In the genomic region with DNA sequence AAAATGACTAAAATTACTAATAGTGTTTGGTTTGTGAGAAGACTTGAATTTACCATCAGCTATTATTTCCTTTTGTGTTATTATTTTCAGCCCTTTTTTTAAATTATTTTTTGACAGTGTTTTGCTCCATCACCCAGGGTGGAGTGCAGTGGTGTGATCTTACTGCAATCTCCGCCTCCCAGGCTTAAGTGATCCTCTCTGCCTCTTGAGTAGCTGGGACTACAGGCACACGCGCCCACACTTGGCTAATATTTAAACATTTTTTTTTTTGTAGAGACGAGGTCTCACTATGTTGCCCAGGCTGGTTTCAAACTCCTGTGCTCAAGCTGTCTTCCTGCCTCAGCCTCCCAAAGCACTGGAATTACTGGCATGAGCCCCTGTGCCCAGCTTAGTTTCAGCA, we compare ENCODE assay signal across 21 cellular contexts. TPM values are rescaled to one million over a fixed set of nuclear protein-coding genes. Genes with fewer than 3 reads are reported as not detected.
DNase-seq lines count a peak whose midpoint lies in the region; ATAC-seq, FAIRE-seq and TF ChIP-seq lines count a peak whose summit lies in the region.
"Had no signal": no experiment of that assay in that cellular context is flagged by ENCODE, and none has a peak within 500 bp of the region (broad histone marks: within the 10 kb centered on the region; RNA-seq: fewer than 3 reads in every experiment).

No MANE protein-coding gene starts in this region.

- no peak for ATAC-seq in CD4-positive, CD25-positive, alpha-beta regulatory T cell (ENCODE audit: low read depth in 2 of 2)
- ATAC-seq in activated B cell treated with CpG ODN at 0.5 μM for 24 hours (ENCODE audit: low read depth): no peak
- ATAC-seq in T-cell (replicated peaks in 1 of 4): no peak
- ATAC-seq in HG03571 (IDR thresholded peaks at IDR 0.05; ENCODE audit: unreplicated experiment): no peak
- ATAC-seq: PC-3 had no signal

- H3K9me3 ChIP-seq in CD4-positive, CD25-positive, alpha-beta regulatory T cell (ENCODE audit: control insufficient read depth in 2 of 2, low read length in 2 of 2): no peaks in the 10 kb centered on the region
- H3K9me3 ChIP-seq: MG63 had no signal

- no peaks in the 10 kb centered on the region for H3K27me3 ChIP-seq in CD4-positive, CD25-positive, alpha-beta regulatory T cell (ENCODE audit: control insufficient read depth, insufficient read depth, low read length)
- H3K27me3 ChIP-seq: MG63 had no signal

- no peaks in the 10 kb centered on the region for H3K27me3 Mint-ChIP-seq in CD4-positive, CD25-positive, alpha-beta regulatory T cell
- H3K27me3 Mint-ChIP-seq in activated B cell treated with CpG ODN at 0.5 μM for 24 hours (no peaks in the 10 kb centered on the region), T-cell (no peaks in the 10 kb centered on the region)

- POLR2A ChIA-PET in activated B cell treated with CpG ODN at 0.5 μM for 24 hours (lab: Charles Lee) (interaction anchor here (0.7 to 1.5 kb wide), 3 partner anchors 25 to 92 kb away, joined by 3 read pairs; no protein-coding TSS in a partner anchor), T-cell (lab: Charles Lee) (interaction anchor here in 1 of 2 donors (0.6 kb wide), 1 partner anchor 211 kb away, joined by 4 read pairs; no protein-coding TSS in a partner anchor)

- peak overlapping the region in 2 of 3 donors; percentile 10 to 39 for H3K27ac Mint-ChIP-seq in CD4-positive, CD25-positive, alpha-beta regulatory T cell
- H3K27ac Mint-ChIP-seq in activated B cell treated with CpG ODN at 0.5 μM for 24 hours (peak overlapping the region; percentile 53), T-cell (no peak overlapping the region)
- H3K27ac Mint-ChIP-seq: CD14-positive monocyte had no signal

- H3K36me3 ChIP-seq in CD4-positive, CD25-positive, alpha-beta regulatory T cell (ENCODE audit: control insufficient read depth, insufficient read depth, low read length): peaks cover 7% of the 10 kb centered on the region

- FAIRE-seq in GM18507 (lab: Jason Lieb, UNC): peak; percentile 70

- no peak overlapping the region for H3K4me3 ChIP-seq in CD4-positive, CD25-positive, alpha-beta regulatory T cell (ENCODE audit: low read depth, low read length)
- H3K4me3 ChIP-seq: GM23248, MG63 had no signal

- TF ChIP-seq CTCF in activated B cell treated with CpG ODN at 0.5 μM for 24 hours (IDR thresholded peaks at IDR 0.05): no peak

- intact Hi-C loops in activated B cell treated with CpG ODN at 0.5 μM for 24 hours (cut with micrococcal nuclease): no loop called here

- peak overlapping the region; percentile 8 for H3K27ac ChIP-seq in CD4-positive, CD25-positive, alpha-beta regulatory T cell (ENCODE audit: insufficient read depth, low read length, poor library complexity, severe bottlenecking)
- H3K27ac ChIP-seq: GM23248, RWPE1 had no signal

- CTCF ChIA-PET in activated B cell treated with CpG ODN at 0.5 μM for 24 hours (lab: Charles Lee): no interaction called here
- CTCF ChIA-PET in T-cell (lab: Charles Lee): no interaction called here

- no peak for DNase-seq in CD4-positive, CD25-positive, alpha-beta regulatory T cell
- DNase-seq in GM18507 (ENCODE audit: extremely low spot score, insufficient read length, low read depth) (no peak), activated B cell treated with CpG ODN at 0.5 μM for 24 hours (no peak), renal cortical epithelial cell (ENCODE audit: low read depth) (peak; percentile 54), T-cell (no peak), middle frontal gyrus (ENCODE audit: extremely low spot score, low spot score) (no peak), NCI-H2171 (lab: John Stamatoyannopoulos, UW) (no peak)
- DNase-seq: DMS79, GM23248, HCEC 1CT, IMR-90, Karpas-422, MG63, NCI-H1092, NCI-H146, NCI-H2107, NCI-H446 treated with DMSO at 0.1 percent for 48 hours, PC-3 had no signal

- H3K4me1 ChIP-seq in CD4-positive, CD25-positive, alpha-beta regulatory T cell (ENCODE audit: control insufficient read depth, insufficient read depth, low read length, poor library complexity, severe bottlenecking): no peaks in the 10 kb centered on the region

- peaks cover 0 to 5% (median 0%) of the 10 kb centered on the region in 7 donors for H3K9me3 Mint-ChIP-seq in CD4-positive, CD25-positive, alpha-beta regulatory T cell
- no peaks in the 10 kb centered on the region for H3K9me3 Mint-ChIP-seq in activated B cell treated with CpG ODN at 0.5 μM for 24 hours
- no peaks in the 10 kb centered on the region for H3K9me3 Mint-ChIP-seq in T-cell

- H3K36me3 Mint-ChIP-seq in CD4-positive, CD25-positive, alpha-beta regulatory T cell: peaks cover 14% of the 10 kb centered on the region
- H3K36me3 Mint-ChIP-seq in activated B cell treated with CpG ODN at 0.5 μM for 24 hours (ENCODE audit: low read depth): peaks cover 91% of the 10 kb centered on the region
- H3K36me3 Mint-ChIP-seq in T-cell: peaks cover 4% of the 10 kb centered on the region

- H3K4me1 Mint-ChIP-seq in CD4-positive, CD25-positive, alpha-beta regulatory T cell: peaks cover 0 to 12% (median 4%) of the 10 kb centered on the region in 4 donors
- H3K4me1 Mint-ChIP-seq in activated B cell treated with CpG ODN at 0.5 μM for 24 hours: peaks cover 43% of the 10 kb centered on the region
- H3K4me1 Mint-ChIP-seq in T-cell: peaks cover 4 to 5% (median 4%) of the 10 kb centered on the region in 3 donors
- H3K4me1 Mint-ChIP-seq: CD14-positive monocyte had no signal

- no peak overlapping the region for H3K4me3 Mint-ChIP-seq in CD4-positive, CD25-positive, alpha-beta regulatory T cell
- no peak overlapping the region for H3K4me3 Mint-ChIP-seq in activated B cell treated with CpG ODN at 0.5 μM for 24 hours
- no peak overlapping the region for H3K4me3 Mint-ChIP-seq in T-cell
- H3K4me3 Mint-ChIP-seq: CD14-positive monocyte had no signal

RNA-seq across cellular contexts. Expression of gene UTS2B, which starts 31.7 kb away (rescaled TPM):
- not detected for total RNA-seq in CD4-positive, CD25-positive, alpha-beta regulatory T cell
- not detected for polyA plus RNA-seq in CD4-positive, CD25-positive, alpha-beta regulatory T cell
- 1.9 and 2.1 TPM in 2 replicates for total RNA-seq in activated B cell treated with CpG ODN at 0.5 μM for 24 hours
- 0.80 TPM in 1 of 2 replicates, not detected in the other for total RNA-seq in renal cortical epithelial cell
- under 1 TPM in 2 of 5 donors, not detected in 3; 0.32 to 0.36 TPM for total RNA-seq in T-cell
- total RNA-seq: PC-3 had no signal
- polyA plus RNA-seq: CD14-positive monocyte had no signal

RNA-seq across cellular contexts. Expression of gene CCDC50, which starts 32.8 kb away (rescaled TPM):
- total RNA-seq in CD4-positive, CD25-positive, alpha-beta regulatory T cell: 10.3 TPM
- 10 to 100 TPM in 1 of 4 donors, 1 to 10 TPM in 3; 7.8 to 11.4 (median 9.0) TPM for polyA plus RNA-seq in CD4-positive, CD25-positive, alpha-beta regulatory T cell
- 144 and 153 TPM in 2 replicates for total RNA-seq in activated B cell treated with CpG ODN at 0.5 μM for 24 hours
- 170 and 197 TPM in 2 replicates for total RNA-seq in renal cortical epithelial cell
- total RNA-seq in T-cell: 1 to 10 TPM; 4.0 to 9.7 (median 9.7) TPM

Comparison
In these comparisons a context has a peak if more than half of its experiments do, and no peak if none do; other contexts are left out.
1. H3K27ac Mint-ChIP-seq: peak in CD4-positive, CD25-positive, alpha-beta regulatory T cell (2 of 3) and activated B cell treated with CpG ODN at 0.5 μM for 24 hours (single experiment); none in T-cell (0 of 2).
2. RNA of gene CCDC50, which starts 32.8 kb away (total RNA-seq): 170 to 197 TPM in renal cortical epithelial cell and 144 to 153 TPM in activated B cell treated with CpG ODN at 0.5 μM for 24 hours; 10.3 TPM in CD4-positive, CD25-positive, alpha-beta regulatory T cell (single experiment) and 4.0 to 9.7 TPM in T-cell; every median in the first group is over 10 times any median in the second.